In the genomic region with DNA sequence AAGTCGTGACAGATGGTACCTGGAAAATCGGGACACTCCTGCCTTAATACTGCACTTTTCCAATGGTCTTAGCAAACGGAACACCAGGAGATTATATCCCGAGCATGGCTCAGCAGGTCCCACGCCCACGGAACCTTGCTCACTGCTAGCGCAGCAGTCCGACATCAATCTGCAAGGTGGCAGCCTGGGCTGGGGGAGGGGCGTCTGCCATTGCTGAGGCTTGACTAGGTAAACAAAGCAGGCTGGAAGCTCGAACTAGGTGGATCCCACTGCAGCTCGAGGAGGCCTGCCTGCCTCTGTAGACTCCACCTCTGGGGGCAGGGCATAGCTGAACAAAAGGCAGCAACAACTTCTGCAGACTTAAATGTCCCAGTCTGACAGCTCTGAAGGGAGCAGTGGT, we compare ENCODE assay signal across 1 cellular context.
TF ChIP-seq lines count a peak whose summit lies in the region.

No MANE protein-coding gene starts in this region.

TF ChIP-seq in HepG2, 621 proteins besides CTCF, POLR2A, EP300 and RAD21:
- 0 out of 2 replicates have a peak, but pooled peaks have one; percentile 57 for TF ChIP-seq ZNF281 (CRISPR knock-in tag; IDR thresholded peaks at IDR 0.05; ENCODE audit: borderline replicate concordance)
- TF ChIP-seq, protein P1, sequence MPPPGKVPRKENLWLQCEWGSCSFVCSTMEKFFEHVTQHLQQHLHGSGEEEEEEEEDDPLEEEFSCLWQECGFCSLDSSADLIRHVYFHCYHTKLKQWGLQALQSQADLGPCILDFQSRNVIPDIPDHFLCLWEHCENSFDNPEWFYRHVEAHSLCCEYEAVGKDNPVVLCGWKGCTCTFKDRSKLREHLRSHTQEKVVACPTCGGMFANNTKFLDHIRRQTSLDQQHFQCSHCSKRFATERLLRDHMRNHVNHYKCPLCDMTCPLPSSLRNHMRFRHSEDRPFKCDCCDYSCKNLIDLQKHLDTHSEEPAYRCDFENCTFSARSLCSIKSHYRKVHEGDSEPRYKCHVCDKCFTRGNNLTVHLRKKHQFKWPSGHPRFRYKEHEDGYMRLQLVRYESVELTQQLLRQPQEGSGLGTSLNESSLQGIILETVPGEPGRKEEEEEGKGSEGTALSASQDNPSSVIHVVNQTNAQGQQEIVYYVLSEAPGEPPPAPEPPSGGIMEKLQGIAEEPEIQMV (CRISPR knock-in tag; IDR thresholded peaks at IDR 0.05; ENCODE audit: low read depth) = 0 out of 2 replicates have a peak, but pooled peaks have one; percentile 26
